Comparison of ENCODE assay signal across 6 cellular contexts in genomic region chr7:148462774-148463173, GRCh38.
DNase-seq lines count a peak whose midpoint lies in the region; ATAC-seq, FAIRE-seq and TF ChIP-seq lines count a peak whose summit lies in the region.
"Not testable (repeated sequence)": the region's sequence is repeated elsewhere in the genome, so short reads cannot be mapped to it uniquely, and the experiment has no call there.

No MANE protein-coding gene starts in this region.

- not testable (repeated sequence) for H3K36me3 Mint-ChIP-seq in endodermal cell (ENCODE audit: low read depth)

- H3K9ac ChIP-seq in endodermal cell (ENCODE audit: extremely low read depth, low read length, poor library complexity, severe bottlenecking); HepG2 (ENCODE audit: insufficient read depth, low read depth, low read length); trophoblast cell (ENCODE audit: low read length): not testable (repeated sequence)

- not testable (repeated sequence) for TF ChIP-seq CTCF in endodermal cell (conservative IDR thresholded peaks at IDR 0.05); stomach (IDR thresholded peaks at IDR 0.05)
- peak; percentile 18 for TF ChIP-seq CTCF in HepG2 (CRISPR knock-in tag; IDR thresholded peaks at IDR 0.05)

- H2AFZ ChIP-seq in HepG2 (ENCODE audit: low read length); trophoblast cell (ENCODE audit: insufficient read depth, low read length, poor library complexity): not testable (repeated sequence)

- not testable (repeated sequence) for H2AK5ac ChIP-seq in trophoblast cell (ENCODE audit: low read length)

- peak overlapping the region; percentile 47 for H3K4me3 ChIP-seq in endodermal cell (ENCODE audit: low read length)
- not testable (repeated sequence) for H3K4me3 ChIP-seq in HepG2 (replicated peaks in 1 of 3; ENCODE audit: insufficient read depth in 1 of 3, low read depth in 2 of 3, low read length in 3 of 3); trophoblast cell (ENCODE audit: low read depth, low read length); stomach

- H3K4me1 ChIP-seq in endodermal cell (ENCODE audit: control insufficient read depth, insufficient read depth, low read length); trophoblast cell (ENCODE audit: control insufficient read depth in 1 of 2, insufficient read depth in 2 of 2, low read length in 2 of 2); stomach: not testable (repeated sequence)
- H3K4me1 ChIP-seq in HepG2 (ENCODE audit: insufficient read depth, low read length), result peaks cover 43% of the 10 kb centered on the region

- not testable (repeated sequence) for H3K4me3 Mint-ChIP-seq in endodermal cell

- not testable (repeated sequence) for H2BK120ac ChIP-seq in trophoblast cell (ENCODE audit: insufficient read depth, low read length, poor library complexity)

- H3K4me2 ChIP-seq in HepG2 (ENCODE audit: low read depth, low read length), result 0 out of 2 replicates have a peak overlapping the region, but pooled peaks have one; percentile 16
- not testable (repeated sequence) for H3K4me2 ChIP-seq in trophoblast cell (ENCODE audit: low read length)

- not testable (repeated sequence) for H4K20me1 ChIP-seq in HepG2 (ENCODE audit: insufficient read depth, low read length)

- not testable (repeated sequence) for H4K12ac ChIP-seq in trophoblast cell (ENCODE audit: low read depth, low read length)

- not testable (repeated sequence) for TF ChIP-seq RAD21 in HepG2 (CRISPR knock-in tag; IDR thresholded peaks at IDR 0.05)

- intact Hi-C loops in cardiac septum (cut with DNase I); HepG2 (cut with micrococcal nuclease; ENCODE audit: unreplicated experiment); stomach (cut with DNase I; ENCODE audit: low total_unique reads): not testable (repeated sequence)

- H3K9me3 Mint-ChIP-seq in endodermal cell, result peaks cover 16% of the 10 kb centered on the region

- not testable (repeated sequence) for H3K79me1 ChIP-seq in trophoblast cell (ENCODE audit: low read length)

- not testable (repeated sequence) for H3K27ac ChIP-seq in endodermal cell (ENCODE audit: low read depth, low read length); HepG2 (ENCODE audit: extremely low read length, insufficient read depth, low read length); stomach
- H3K27ac ChIP-seq in trophoblast cell (ENCODE audit: low read depth, low read length), result peak overlapping the region; percentile 0

- POLR2A ChIA-PET in HepG2 (lab: Yijun Ruan, JAX), result not testable (repeated sequence)

- DNase-seq in ELF-1 (ENCODE audit: low read depth, low spot score), result peak; percentile 46
- DNase-seq in endodermal cell, result peak; percentile 14
- DNase-seq in cardiac septum (ENCODE audit: low spot score), result peak; percentile 2
- peak; percentile 59 for DNase-seq in HepG2 (ENCODE audit: low spot score)
- DNase-seq in trophoblast cell, result not testable (repeated sequence)
- peak; percentile 17 for DNase-seq in stomach

- TF ChIP-seq EP300 in HepG2 (IDR thresholded peaks at IDR 0.05; ENCODE audit: low read depth in 2 of 2, low read length in 2 of 2), result peak in 1 of 2 experiments; percentile 79; a peak in 2 of 4 replicates
- TF ChIP-seq EP300 in HepG2 (CRISPR knock-in tag; IDR thresholded peaks at IDR 0.05; ENCODE audit: borderline replicate concordance), result peak; percentile 58; the same call in 1 of the 2 replicates
- not testable (repeated sequence) for TF ChIP-seq EP300 in stomach (IDR thresholded peaks at IDR 0.05)

- not testable (repeated sequence) for FAIRE-seq in HepG2 (lab: Jason Lieb, UNC)

- not testable (repeated sequence) for H3K23ac ChIP-seq in trophoblast cell (ENCODE audit: low read length)

- H3K9me3 ChIP-seq in endodermal cell (ENCODE audit: control insufficient read depth, low read length), result peaks cover 19% of the 10 kb centered on the region
- not testable (repeated sequence) for H3K9me3 ChIP-seq in HepG2 (ENCODE audit: low read length); trophoblast cell (ENCODE audit: insufficient read depth, low read depth, low read length); stomach

- H4K8ac ChIP-seq in trophoblast cell (ENCODE audit: low read depth, low read length), result not testable (repeated sequence)

- H3K27me3 ChIP-seq in endodermal cell (ENCODE audit: control insufficient read depth, insufficient read depth, low read length, poor library complexity, severe bottlenecking); HepG2 (ENCODE audit: control insufficient read depth in 1 of 2, insufficient read depth in 2 of 2, low read length in 2 of 2); trophoblast cell (ENCODE audit: insufficient read depth, low read length); stomach: not testable (repeated sequence)

- BruUV-seq in HepG2 (replicated peaks; lab: Mats Ljungman, UMichigan), result not testable (repeated sequence)

- not testable (repeated sequence) for H3K14ac ChIP-seq in trophoblast cell (ENCODE audit: low read length)

- CTCF ChIA-PET in HepG2 (lab: Yijun Ruan, JAX; ENCODE audit: low intra/inter-chr PET ratio, low total read pairs), result not testable (repeated sequence)

- H3K36me3 ChIP-seq in endodermal cell (ENCODE audit: control insufficient read depth, insufficient read depth, low read length); HepG2 (replicated peaks in 1 of 2; ENCODE audit: control insufficient read depth in 1 of 2, insufficient read depth in 2 of 2, low read length in 2 of 2); trophoblast cell (ENCODE audit: control insufficient read depth in 1 of 2, insufficient read depth in 2 of 2, low read length in 2 of 2); stomach: not testable (repeated sequence)

- H2BK5ac ChIP-seq in trophoblast cell (ENCODE audit: low read depth, low read length, poor library complexity), result not testable (repeated sequence)

- not testable (repeated sequence) for H3K4me1 Mint-ChIP-seq in endodermal cell

- H3K18ac ChIP-seq in trophoblast cell (ENCODE audit: low read length), result not testable (repeated sequence)

- not testable (repeated sequence) for H4K91ac ChIP-seq in trophoblast cell (ENCODE audit: low read depth, low read length)

- ATAC-seq in HepG2, result not testable (repeated sequence)

- H3K27me3 Mint-ChIP-seq in endodermal cell (ENCODE audit: insufficient read depth), result not testable (repeated sequence)

- in situ Hi-C loops in HepG2 (cut with HindIII; ENCODE audit: extremely low pct_ligation_motif_present, low pct_unique_long_range_greater_than_20kb), result not testable (repeated sequence)

- not testable (repeated sequence) for H3K27ac Mint-ChIP-seq in endodermal cell

- WGBS in endodermal cell (ENCODE audit: insufficient coverage in 1 of 2, insufficient read length in 1 of 2), 2 experiments, result 96% methylated on average over 4 to 9 of the region's 9 CpGs
- whole genome bisulfite sequencing in HepG2 (ENCODE audit: low lambda C conversion rate), result 6% methylated on average over 9 of the region's 9 CpGs
- WGBS in trophoblast cell (ENCODE audit: extremely low coverage, insufficient coverage, insufficient read length), result no CpG with 5 or more reads among the region's 9 CpGs
- 69 to 86% (median 79%) methylated on average over 9 of the region's 9 CpGs for WGBS in stomach, 5 donors

- H3K79me2 ChIP-seq in HepG2 (ENCODE audit: insufficient read depth, low read length); trophoblast cell (ENCODE audit: control insufficient read depth, insufficient read depth, low read length, poor library complexity): not testable (repeated sequence)

- not testable (repeated sequence) for H3K4ac ChIP-seq in trophoblast cell (ENCODE audit: low read depth, low read length)

- not testable (repeated sequence) for TF ChIP-seq POLR2A in HepG2 (IDR thresholded peaks at IDR 0.05; ENCODE audit: insufficient read depth in 1 of 2, low read depth in 2 of 2, low read length in 2 of 2); stomach (IDR thresholded peaks at IDR 0.05)

- H2BK12ac ChIP-seq in trophoblast cell (ENCODE audit: low read length), result not testable (repeated sequence)

TF ChIP-seq in HepG2, 621 proteins besides CTCF, POLR2A, EP300 and RAD21 (continues in another document):
- TF ChIP-seq KDM6A (CRISPR knock-in tag; IDR thresholded peaks at IDR 0.05; ENCODE audit: low read depth) (peak; percentile 54; the same call in 1 of the 2 replicates), SOX6 (CRISPR knock-in tag; IDR thresholded peaks at IDR 0.05) (peak; percentile 81), FOXA3 (CRISPR knock-in tag; IDR thresholded peaks at IDR 0.05) (peak; percentile 51; the same call in 1 of the 2 replicates), ZNF280D (CRISPR knock-in tag; IDR thresholded peaks at IDR 0.05) (0 out of 2 replicates have a peak, but pooled peaks have one; percentile 28)
- not testable (repeated sequence) for TF ChIP-seq SOX6 (IDR thresholded peaks at IDR 0.05)
